Comparison of ENCODE assay signal across 24 cellular contexts in the genomic region with DNA sequence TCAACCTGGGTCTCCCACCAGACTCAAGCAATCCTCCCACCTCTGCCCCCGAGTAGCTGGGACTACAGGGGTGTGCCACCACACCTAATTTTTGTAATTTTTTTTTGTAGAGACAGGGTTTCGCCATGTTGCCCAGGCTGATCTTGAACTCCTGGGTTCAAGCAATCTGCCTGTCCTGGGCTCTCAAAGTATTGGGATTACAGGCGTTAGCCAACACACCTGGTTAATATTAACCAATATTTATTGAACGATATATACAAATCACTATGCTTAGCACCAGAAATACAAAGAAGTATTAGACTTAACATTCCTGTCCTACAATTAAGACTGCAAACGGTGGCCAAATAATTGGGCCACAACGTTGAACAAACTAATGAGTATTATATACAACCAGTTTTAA. TPM values are rescaled to one million over a fixed set of nuclear protein-coding genes. Genes with fewer than 3 reads are reported as not detected.
DNase-seq lines count a peak whose midpoint lies in the region; ATAC-seq, FAIRE-seq and TF ChIP-seq lines count a peak whose summit lies in the region.
"Had no signal": no experiment of that assay in that cellular context is flagged by ENCODE, and none has a peak within 500 bp of the region (broad histone marks: within the 10 kb centered on the region; RNA-seq: fewer than 3 reads in every experiment).

No MANE protein-coding gene starts in this region.

- H3K4me2 ChIP-seq in astrocyte (ENCODE audit: low read length) = no peak overlapping the region
- H3K4me2 ChIP-seq in HepG2 (ENCODE audit: low read depth, low read length) = peak overlapping the region; percentile 93

- no peak overlapping the region for H3K27ac ChIP-seq in astrocyte (ENCODE audit: low read depth, low read length)
- peak overlapping the region; percentile 31 for H3K27ac ChIP-seq in HepG2 (ENCODE audit: extremely low read length, insufficient read depth, low read length)
- H3K27ac ChIP-seq: RWPE1 had no signal

- TF ChIP-seq CTCF in astrocyte (IDR thresholded peaks at IDR 0.05; ENCODE audit: insufficient read depth, low read depth, low read length) (no peak), HepG2 (CRISPR knock-in tag; IDR thresholded peaks at IDR 0.05) (no peak), type B pancreatic cell (conservative IDR thresholded peaks at IDR 0.05) (no peak)

- H3K27ac Mint-ChIP-seq in activated naive CD4-positive, alpha-beta T cell treated with anti-CD3 and anti-CD28 coated beads, Interleukin-2, amount 50 U/mL, for 24 hours = no peak overlapping the region
- no peak overlapping the region for H3K27ac Mint-ChIP-seq in activated naive CD4-positive, alpha-beta T cell treated with anti-CD3 and anti-CD28 coated beads, Interleukin-2, amount 10 ng/mL, durations not matched to agents 7 days and 5 days
- H3K27ac Mint-ChIP-seq in astrocyte (ENCODE audit: unreplicated experiment) (no peak overlapping the region), type B pancreatic cell (peak overlapping the region; percentile 51)

- intact Hi-C loops in HepG2 (cut with micrococcal nuclease; ENCODE audit: unreplicated experiment) = no loop called here

- WGBS in HepG2 (ENCODE audit: low lambda C conversion rate) = 27% methylated on average over 6 of the region's 6 CpGs

- no peak for TF ChIP-seq POLR2A in HepG2 (IDR thresholded peaks at IDR 0.05; ENCODE audit: insufficient read depth in 1 of 2, low read depth in 2 of 2, low read length in 2 of 2)

- no peak for DNase-seq in activated naive CD4-positive, alpha-beta T cell treated with anti-CD3 and anti-CD28 coated beads, Interleukin-2, amount 10 ng/mL, durations not matched to agents 7 days and 5 days
- DNase-seq in astrocyte (ENCODE audit: low read depth) (no peak), HepG2 (ENCODE audit: low spot score) (no peak), type B pancreatic cell (ENCODE audit: extremely low spot score, unreplicated experiment) (no peak), cortex of kidney (lab: John Stamatoyannopoulos, UW) (no peak), NCI-H1092 treated with DMSO at 0.1 percent for 48 hours (lab: John Stamatoyannopoulos, UW) (no peak)
- DNase-seq: BE2C, COR-L47, DMS 273 treated with DMSO at 0.1 percent for 48 hours, DND-41, H7, MM.1S, NCI-H1048, NCI-H1436, NCI-H187 treated with DMSO at 0.1 percent for 48 hours, NCI-H2107, NCI-H446 treated with DMSO at 0.1 percent for 48 hours, SHP77 treated with DMSO at 0.1 percent for 48 hours had no signal

- peaks cover 65% of the 10 kb centered on the region for H3K4me1 Mint-ChIP-seq in activated naive CD4-positive, alpha-beta T cell treated with anti-CD3 and anti-CD28 coated beads, Interleukin-2, amount 50 U/mL, for 24 hours
- H3K4me1 Mint-ChIP-seq in activated naive CD4-positive, alpha-beta T cell treated with anti-CD3 and anti-CD28 coated beads, Interleukin-2, amount 10 ng/mL, durations not matched to agents 7 days and 5 days = peaks cover 57% of the 10 kb centered on the region
- peaks cover 31% of the 10 kb centered on the region for H3K4me1 Mint-ChIP-seq in astrocyte (ENCODE audit: low read depth, unreplicated experiment)
- H3K4me1 Mint-ChIP-seq in type B pancreatic cell (ENCODE audit: unreplicated experiment) = peaks cover 30% of the 10 kb centered on the region

- H3K4me3 Mint-ChIP-seq in activated naive CD4-positive, alpha-beta T cell treated with anti-CD3 and anti-CD28 coated beads, Interleukin-2, amount 50 U/mL, for 24 hours = peak overlapping the region; percentile 47
- no peak overlapping the region for H3K4me3 Mint-ChIP-seq in activated naive CD4-positive, alpha-beta T cell treated with anti-CD3 and anti-CD28 coated beads, Interleukin-2, amount 10 ng/mL, durations not matched to agents 7 days and 5 days
- H3K4me3 Mint-ChIP-seq in astrocyte (ENCODE audit: unreplicated experiment) (peak overlapping the region; percentile 20), type B pancreatic cell (peak overlapping the region; percentile 12)

- H3K79me2 ChIP-seq in astrocyte (ENCODE audit: insufficient read depth, low read length) (peaks cover 75% of the 10 kb centered on the region), HepG2 (ENCODE audit: insufficient read depth, low read length) (peaks cover 79% of the 10 kb centered on the region)

- no peak overlapping the region for H3K4me3 ChIP-seq in astrocyte (ENCODE audit: insufficient read depth, low read depth, low read length)
- peak overlapping the region; percentile 3 to 96 (median 8); a peak in 2 of 6 replicates for H3K4me3 ChIP-seq in HepG2 (replicated peaks in 1 of 3; ENCODE audit: insufficient read depth in 1 of 3, low read depth in 2 of 3, low read length in 3 of 3)
- H3K4me3 ChIP-seq: K562 had no signal

- H3K27me3 ChIP-seq in astrocyte (ENCODE audit: insufficient read depth, low read length) (no peaks in the 10 kb centered on the region), HepG2 (ENCODE audit: control insufficient read depth in 1 of 2, insufficient read depth in 2 of 2, low read length in 2 of 2) (no peaks in the 10 kb centered on the region)
- H3K27me3 ChIP-seq: BE2C had no signal

- H3K4me1 ChIP-seq in astrocyte (ENCODE audit: insufficient read depth, low read length) (peaks cover 7% of the 10 kb centered on the region), HepG2 (ENCODE audit: insufficient read depth, low read length) (peaks cover 56% of the 10 kb centered on the region)
- H3K4me1 ChIP-seq: BE2C had no signal

- H2AFZ ChIP-seq in astrocyte (ENCODE audit: low read depth, low read length) (no peak overlapping the region), HepG2 (ENCODE audit: low read length) (no peak overlapping the region)

- H4K20me1 ChIP-seq in astrocyte (ENCODE audit: insufficient read depth, low read length) = peaks cover 21% of the 10 kb centered on the region
- H4K20me1 ChIP-seq in HepG2 (ENCODE audit: insufficient read depth, low read length) = peaks cover 43% of the 10 kb centered on the region

- H3K9ac ChIP-seq in astrocyte (ENCODE audit: low read length) (no peak overlapping the region), HepG2 (ENCODE audit: insufficient read depth, low read depth, low read length) (peak overlapping the region; percentile 30; the same call in 1 of the 2 replicates)

- H3K36me3 ChIP-seq in astrocyte (ENCODE audit: insufficient read depth, low read length) (no peaks in the 10 kb centered on the region), HepG2 (replicated peaks in 1 of 2; ENCODE audit: control insufficient read depth in 1 of 2, insufficient read depth in 2 of 2, low read length in 2 of 2) (peaks cover 13 to 28% of the 10 kb centered on the region in 2 experiments)

- FAIRE-seq in astrocyte (lab: Jason Lieb, UNC) (no peak), HepG2 (lab: Jason Lieb, UNC) (no peak)
- FAIRE-seq: A204.1, GM12891, K562 had no signal

- H3K9me3 Mint-ChIP-seq in activated naive CD4-positive, alpha-beta T cell treated with anti-CD3 and anti-CD28 coated beads, Interleukin-2, amount 50 U/mL, for 24 hours = no peaks in the 10 kb centered on the region
- H3K9me3 Mint-ChIP-seq in activated naive CD4-positive, alpha-beta T cell treated with anti-CD3 and anti-CD28 coated beads, Interleukin-2, amount 10 ng/mL, durations not matched to agents 7 days and 5 days = no peaks in the 10 kb centered on the region
- H3K9me3 Mint-ChIP-seq in astrocyte (ENCODE audit: unreplicated experiment) = no peaks in the 10 kb centered on the region
- H3K9me3 Mint-ChIP-seq in type B pancreatic cell = peaks cover 5% of the 10 kb centered on the region

- peaks cover 23% of the 10 kb centered on the region for H3K36me3 Mint-ChIP-seq in activated naive CD4-positive, alpha-beta T cell treated with anti-CD3 and anti-CD28 coated beads, Interleukin-2, amount 50 U/mL, for 24 hours
- H3K36me3 Mint-ChIP-seq in activated naive CD4-positive, alpha-beta T cell treated with anti-CD3 and anti-CD28 coated beads, Interleukin-2, amount 10 ng/mL, durations not matched to agents 7 days and 5 days = peaks cover 42% of the 10 kb centered on the region
- H3K36me3 Mint-ChIP-seq in astrocyte (ENCODE audit: low read depth, unreplicated experiment) (peaks cover 7% of the 10 kb centered on the region), type B pancreatic cell (peaks cover 45% of the 10 kb centered on the region)

- BruUV-seq in HepG2 (replicated peaks; lab: Mats Ljungman, UMichigan) = no TSS peak

- H3K9me3 ChIP-seq in astrocyte (ENCODE audit: insufficient read depth, low read depth, low read length) (no peaks in the 10 kb centered on the region), HepG2 (ENCODE audit: low read length) (no peaks in the 10 kb centered on the region)
- H3K9me3 ChIP-seq: BE2C had no signal

- no peak for TF ChIP-seq RAD21 in HepG2 (CRISPR knock-in tag; IDR thresholded peaks at IDR 0.05)

- TF ChIP-seq EP300 in HepG2 (IDR thresholded peaks at IDR 0.05; ENCODE audit: low read depth in 2 of 2, low read length in 2 of 2) (no peak), HepG2 (CRISPR knock-in tag; IDR thresholded peaks at IDR 0.05; ENCODE audit: borderline replicate concordance) (no peak)

- H3K27me3 Mint-ChIP-seq in activated naive CD4-positive, alpha-beta T cell treated with anti-CD3 and anti-CD28 coated beads, Interleukin-2, amount 50 U/mL, for 24 hours = no peaks in the 10 kb centered on the region
- no peaks in the 10 kb centered on the region for H3K27me3 Mint-ChIP-seq in activated naive CD4-positive, alpha-beta T cell treated with anti-CD3 and anti-CD28 coated beads, Interleukin-2, amount 10 ng/mL, durations not matched to agents 7 days and 5 days
- no peaks in the 10 kb centered on the region for H3K27me3 Mint-ChIP-seq in astrocyte (ENCODE audit: low read depth, unreplicated experiment)
- no peaks in the 10 kb centered on the region for H3K27me3 Mint-ChIP-seq in type B pancreatic cell

- in situ Hi-C loops in HepG2 (cut with HindIII; ENCODE audit: extremely low pct_ligation_motif_present, low pct_unique_long_range_greater_than_20kb) = no loop called here

- CTCF ChIA-PET in activated naive CD4-positive, alpha-beta T cell treated with anti-CD3 and anti-CD28 coated beads, Interleukin-2, amount 10 ng/mL, durations not matched to agents 7 days and 5 days (lab: Charles Lee) = no interaction called here
- CTCF ChIA-PET in HepG2 (lab: Yijun Ruan, JAX; ENCODE audit: low intra/inter-chr PET ratio, low total read pairs) = no interaction called here

- POLR2A ChIA-PET in HepG2 (lab: Yijun Ruan, JAX) = no interaction called here

- ATAC-seq in HepG2 (no peak), HG03378 (IDR thresholded peaks at IDR 0.05; ENCODE audit: unreplicated experiment) (no peak)
- ATAC-seq: K562 had no signal

RNA-seq across cellular contexts. Expression of gene MBTD1, which starts 4.2 kb away (rescaled TPM):
- total RNA-seq in astrocyte (11.1 and 11.3 TPM in 2 replicates), HepG2 (2016; rRNA removed; fragmentation: Illumina TruSeq; extraction: Trizol) (20.9 and 21.7 TPM in 2 replicates), type B pancreatic cell (ENCODE audit: low replicate concordance) (24.7 and 35.9 TPM in 2 replicates)
- total RNA-seq in HepG2 (2016; cell fraction: cytosol; rRNA removed; fragmentation: Illumina TruSeq; extraction: Trizol; ENCODE audit: low read depth) = 12.7 and 15.2 TPM in 2 replicates
- 20.5 and 21.6 TPM in 2 replicates for total RNA-seq in HepG2 (2016; cell fraction: insoluble cytoplasmic fraction; rRNA removed; fragmentation: Illumina TruSeq; extraction: Trizol)
- 11.8 and 12.7 TPM in 2 replicates for total RNA-seq in HepG2 (2016; cell fraction: membrane; rRNA removed; fragmentation: Illumina TruSeq; extraction: Trizol)
- total RNA-seq in HepG2 (2016; cell fraction: nucleus; rRNA removed; fragmentation: Illumina TruSeq; extraction: Trizol) = 39.9 and 43.9 TPM in 2 replicates
- 17.4 and 20.9 TPM in 2 replicates for polyA plus RNA-seq in HepG2 (2011; rRNA removed)
- polyA plus RNA-seq in HepG2 (2011; cell fraction: cytosol; rRNA removed) = 6.1 and 11.1 TPM in 2 replicates
- 15.4 and 20.9 TPM in 2 replicates for polyA plus RNA-seq in HepG2 (2011; cell fraction: nucleus; rRNA removed)
- 19.7 and 28.2 TPM in 2 replicates for polyA plus RNA-seq in HepG2 (2012)
- 0.93 TPM in 2 replicates for polyA plus RNA-seq in HepG2 (2016; cell fraction: cytosol; fragmentation: Illumina TruSeq; extraction: Trizol; ENCODE audit: low read depth)
- 19.2 and 20.3 TPM in 2 replicates for polyA plus RNA-seq in HepG2 (2016; cell fraction: insoluble cytoplasmic fraction; fragmentation: Illumina TruSeq; extraction: Trizol; ENCODE audit: low read depth)
- 4.2 and 4.3 TPM in 2 replicates for polyA plus RNA-seq in HepG2 (2016; cell fraction: membrane; fragmentation: Illumina TruSeq; extraction: Trizol; ENCODE audit: low read depth)
- 33.0 and 35.5 TPM in 2 replicates for polyA plus RNA-seq in HepG2 (2016; cell fraction: nucleus; fragmentation: Illumina TruSeq; extraction: Trizol; ENCODE audit: insufficient read depth, low read depth)
- polyA minus RNA-seq in HepG2 (2011; rRNA and poly(A)+ RNA removed; ENCODE audit: low replicate concordance) = 6.1 and 11.3 TPM in 2 replicates
- polyA minus RNA-seq in HepG2 (2011; cell fraction: cytosol; rRNA and poly(A)+ RNA removed) = 16.7 and 17.5 TPM in 2 replicates
- 106 and 110 TPM in 2 replicates for polyA minus RNA-seq in HepG2 (2011; cell fraction: nucleus; rRNA and poly(A)+ RNA removed)

RNA-seq across cellular contexts. Expression of gene UTP18, which starts 4.7 kb away (rescaled TPM):
- 26.2 and 35.0 TPM in 2 replicates for total RNA-seq in astrocyte
- 104 and 151 TPM in 2 replicates for total RNA-seq in HepG2 (2016; rRNA removed; fragmentation: Illumina TruSeq; extraction: Trizol)
- total RNA-seq in HepG2 (2016; cell fraction: cytosol; rRNA removed; fragmentation: Illumina TruSeq; extraction: Trizol; ENCODE audit: low read depth) = 24.5 and 30.0 TPM in 2 replicates
- 112 and 154 TPM in 2 replicates for total RNA-seq in HepG2 (2016; cell fraction: insoluble cytoplasmic fraction; rRNA removed; fragmentation: Illumina TruSeq; extraction: Trizol)
- total RNA-seq in HepG2 (2016; cell fraction: membrane; rRNA removed; fragmentation: Illumina TruSeq; extraction: Trizol) = 40.8 and 48.5 TPM in 2 replicates
- total RNA-seq in HepG2 (2016; cell fraction: nucleus; rRNA removed; fragmentation: Illumina TruSeq; extraction: Trizol) = 64.6 and 66.3 TPM in 2 replicates
- polyA plus RNA-seq in HepG2 (2011; rRNA removed) = 23.8 and 35.2 TPM in 2 replicates
- polyA plus RNA-seq in HepG2 (2011; cell fraction: cytosol; rRNA removed) = 14.8 and 20.4 TPM in 2 replicates
- 11.4 and 15.8 TPM in 2 replicates for polyA plus RNA-seq in HepG2 (2011; cell fraction: nucleus; rRNA removed)
- 48.6 and 55.3 TPM in 2 replicates for polyA plus RNA-seq in HepG2 (2012)
- polyA plus RNA-seq in HepG2 (2016; cell fraction: cytosol; fragmentation: Illumina TruSeq; extraction: Trizol; ENCODE audit: low read depth) = 18.3 and 21.3 TPM in 2 replicates
- polyA plus RNA-seq in HepG2 (2016; cell fraction: insoluble cytoplasmic fraction; fragmentation: Illumina TruSeq; extraction: Trizol; ENCODE audit: low read depth) = 117 and 122 TPM in 2 replicates
- polyA plus RNA-seq in HepG2 (2016; cell fraction: membrane; fragmentation: Illumina TruSeq; extraction: Trizol; ENCODE audit: low read depth) = 29.2 and 34.9 TPM in 2 replicates
- polyA plus RNA-seq in HepG2 (2016; cell fraction: nucleus; fragmentation: Illumina TruSeq; extraction: Trizol; ENCODE audit: insufficient read depth, low read depth) = 63.7 and 65.9 TPM in 2 replicates
- 3.9 and 7.1 TPM in 2 replicates for polyA minus RNA-seq in HepG2 (2011; rRNA and poly(A)+ RNA removed; ENCODE audit: low replicate concordance)
- 13.8 and 14.9 TPM in 2 replicates for polyA minus RNA-seq in HepG2 (2011; cell fraction: cytosol; rRNA and poly(A)+ RNA removed)
- polyA minus RNA-seq in HepG2 (2011; cell fraction: nucleus; rRNA and poly(A)+ RNA removed) = 33.5 and 38.0 TPM in 2 replicates
- 29.4 and 38.8 TPM in 2 replicates for total RNA-seq in type B pancreatic cell (ENCODE audit: low replicate concordance)
